Comparison of ENCODE assay signal across 16 cellular contexts in genomic region chr7:99121496-99122021, GRCh38. TPM values are rescaled to one million over a fixed set of nuclear protein-coding genes. Genes with fewer than 3 reads are reported as not detected.
DNase-seq lines count a peak whose midpoint lies in the region; ATAC-seq, FAIRE-seq and TF ChIP-seq lines count a peak whose summit lies in the region.
"Had no signal": no experiment of that assay in that cellular context is flagged by ENCODE, and none has a peak within 500 bp of the region (broad histone marks: within the 10 kb centered on the region; RNA-seq: fewer than 3 reads in every experiment).

No MANE protein-coding gene starts in this region.

- FAIRE-seq in urothelium cell line (lab: Jason Lieb, UNC), result no peak
- FAIRE-seq: bronchial epithelial cell had no signal

- peak overlapping the region in 2 of 4 donors; percentile 1 to 12 for H3K4me3 ChIP-seq in esophagus muscularis mucosa
- peak overlapping the region; percentile 52 for H3K4me3 ChIP-seq in thoracic aorta

- peak; percentile 25 for DNase-seq in NCI-H226
- no peak for DNase-seq in esophagus muscularis mucosa (ENCODE audit: extremely low spot score)
- no peak for DNase-seq in memory B cell (ENCODE audit: low spot score in 2 of 2)
- DNase-seq in thoracic aorta (ENCODE audit: low spot score), result no peak
- no peak for DNase-seq in urothelium cell line (ENCODE audit: low spot score)
- no peak for DNase-seq in kidney tubule cell (ENCODE audit: low spot score)
- DNase-seq: activated CD4-positive, alpha-beta T cell treated with anti-CD3 and anti-CD28 coated beads, Interleukin-2, amount 10 ng/mL, durations not matched to agents 24 days and 14 days; KBM-7; NCI-H526 treated with DMSO at 0.1 percent for 48 hours; stimulated activated CD4-positive, alpha-beta T cell treated with anti-CD3 and anti-CD28 coated beads, Interleukin-4, amount 100 ng/mL, for 1 hour; stimulated activated naive CD4-positive, alpha-beta T cell treated with Interleukin-2 at 50 U/mL for 16 hours had no signal

- H3K36me3 Mint-ChIP-seq in memory B cell, result peaks cover 22% of the 10 kb centered on the region

- H3K36me3 ChIP-seq in esophagus muscularis mucosa, result no peaks in the 10 kb centered on the region
- H3K36me3 ChIP-seq in thoracic aorta, result no peaks in the 10 kb centered on the region

- no peak for TF ChIP-seq EP300 in esophagus muscularis mucosa (IDR thresholded peaks at IDR 0.05)

- no peak for ATAC-seq in memory B cell (ENCODE audit: low read depth)
- no peak for ATAC-seq in thoracic aorta (ENCODE audit: insufficient number of reproducible peaks, low FRiP score, low read depth)
- no peak for ATAC-seq in GM18873 (IDR thresholded peaks at IDR 0.05; ENCODE audit: low FRiP score, unreplicated experiment)
- no peak for ATAC-seq in HG03442 (IDR thresholded peaks at IDR 0.05; ENCODE audit: unreplicated experiment)

- H3K27ac ChIP-seq in esophagus muscularis mucosa (replicated peaks in 1 of 4) (peak overlapping the region; percentile 64 to 77 (median 66)), thoracic aorta (peak overlapping the region; percentile 83 to 92)
- H3K27ac ChIP-seq: epithelial cell of prostate had no signal

- H3K27me3 Mint-ChIP-seq in memory B cell, result no peaks in the 10 kb centered on the region
- H3K27me3 Mint-ChIP-seq: activated CD4-positive, alpha-beta T cell treated with anti-CD3 and anti-CD28 coated beads, Interleukin-2, amount 10 ng/mL, durations not matched to agents 24 days and 14 days had no signal

- peaks cover 2% of the 10 kb centered on the region for H3K9me3 Mint-ChIP-seq in memory B cell

- H3K4me1 ChIP-seq in esophagus muscularis mucosa (peaks cover 46 to 84% (median 76%) of the 10 kb centered on the region in 4 donors), thoracic aorta (ENCODE audit: control insufficient read depth in 1 of 2, low read depth in 2 of 2) (peaks cover 56 to 80% of the 10 kb centered on the region in 2 donors)

- H3K9me3 ChIP-seq in esophagus muscularis mucosa (no peaks in the 10 kb centered on the region), thoracic aorta (no peaks in the 10 kb centered on the region)

- intact Hi-C loops in esophagus muscularis mucosa (cut with DNase I), result no loop called here

- H3K27ac Mint-ChIP-seq in memory B cell, result peak overlapping the region; percentile 72
- H3K27ac Mint-ChIP-seq: activated CD4-positive, alpha-beta T cell treated with anti-CD3 and anti-CD28 coated beads, Interleukin-2, amount 10 ng/mL, durations not matched to agents 24 days and 14 days; T-helper 2 cell treated with Interferon-gamma antibody and Interleukin-4, amounts not matched to agents 5 μg/mL and 100 μg/mL, for 36 hours had no signal

- TF ChIP-seq POLR2A in esophagus muscularis mucosa (IDR thresholded peaks at IDR 0.05; ENCODE audit: low read depth), result no peak

- peaks cover 37% of the 10 kb centered on the region for H3K4me1 Mint-ChIP-seq in memory B cell

- H3K27me3 ChIP-seq in esophagus muscularis mucosa (no peaks in the 10 kb centered on the region), thoracic aorta (replicated peaks; ENCODE audit: insufficient read depth) (no peaks in the 10 kb centered on the region)

- TF ChIP-seq CTCF in esophagus muscularis mucosa (IDR thresholded peaks at IDR 0.05) (no peak), thoracic aorta (IDR thresholded peaks at IDR 0.05) (no peak)

- H3K4me3 Mint-ChIP-seq in memory B cell, result no peak overlapping the region
- H3K4me3 Mint-ChIP-seq: activated CD4-positive, alpha-beta T cell treated with anti-CD3 and anti-CD28 coated beads, Interleukin-2, amount 10 ng/mL, durations not matched to agents 24 days and 14 days; T-helper 2 cell treated with Interferon-gamma antibody and Interleukin-4, amounts not matched to agents 5 μg/mL and 100 μg/mL, for 36 hours had no signal

- 54% methylated on average over 13 of the region's 13 CpGs for WGBS in esophagus muscularis mucosa

RNA-seq across cellular contexts. Expression of gene SMURF1, which starts 22.3 kb away (rescaled TPM):
- total RNA-seq in esophagus muscularis mucosa (10 to 100 TPM; 19.1 to 27.4 (median 23.9) TPM), thoracic aorta (10 to 100 TPM; 33.8 to 40.9 TPM)
